In the genomic region with DNA sequence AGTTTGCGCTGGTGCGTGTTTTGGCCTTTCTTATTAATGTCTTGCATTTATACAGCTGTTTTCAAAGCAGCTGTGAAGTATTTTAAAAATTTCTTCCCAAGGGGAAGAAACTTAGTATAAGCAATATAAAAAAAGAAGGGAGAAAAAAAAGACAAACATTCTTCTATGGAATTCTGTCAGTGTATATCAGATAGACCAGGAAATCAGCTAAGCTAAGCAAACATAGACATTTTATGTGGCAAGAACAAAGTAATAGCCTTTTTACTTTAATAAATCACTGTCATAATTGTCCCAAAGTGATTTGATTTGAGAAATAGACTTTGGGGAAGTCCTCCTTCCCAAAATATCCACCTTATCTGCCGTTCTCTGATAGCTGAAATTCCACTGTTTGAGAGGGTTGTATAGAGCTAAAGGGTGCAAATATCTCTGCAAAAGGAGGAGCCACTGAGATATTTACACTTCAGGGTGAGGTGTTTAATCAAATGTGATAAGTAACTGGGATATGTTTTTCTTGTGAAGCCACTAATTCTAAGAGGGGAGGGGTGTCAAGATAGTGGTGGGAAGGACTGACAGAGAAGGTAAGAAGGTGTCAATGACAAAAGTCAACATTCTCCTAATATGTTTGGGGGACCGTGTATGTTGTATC, we compare ENCODE assay signal across 1 cellular context.
TF ChIP-seq lines count a peak whose summit lies in the region.

No MANE protein-coding gene starts in this region.

TF ChIP-seq in SK-N-SH, 30 proteins besides CTCF, POLR2A, EP300 and RAD21 (continued from another document):
- no peak for TF ChIP-seq JUND (IDR thresholded peaks at IDR 0.05)
- no peak for TF ChIP-seq RFX5 (IDR thresholded peaks at IDR 0.05; ENCODE audit: low read length)
- TF ChIP-seq, protein P1, sequence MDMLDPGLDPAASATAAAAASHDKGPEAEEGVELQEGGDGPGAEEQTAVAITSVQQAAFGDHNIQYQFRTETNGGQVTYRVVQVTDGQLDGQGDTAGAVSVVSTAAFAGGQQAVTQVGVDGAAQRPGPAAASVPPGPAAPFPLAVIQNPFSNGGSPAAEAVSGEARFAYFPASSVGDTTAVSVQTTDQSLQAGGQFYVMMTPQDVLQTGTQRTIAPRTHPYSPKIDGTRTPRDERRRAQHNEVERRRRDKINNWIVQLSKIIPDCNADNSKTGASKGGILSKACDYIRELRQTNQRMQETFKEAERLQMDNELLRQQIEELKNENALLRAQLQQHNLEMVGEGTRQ (IDR thresholded peaks at IDR 0.05; ENCODE audit: borderline replicate concordance, low read depth, low read length) = no peak
- TF ChIP-seq NRF1 (IDR thresholded peaks at IDR 0.05; ENCODE audit: low read depth, low read length) = no peak
- TF ChIP-seq, protein P2, sequence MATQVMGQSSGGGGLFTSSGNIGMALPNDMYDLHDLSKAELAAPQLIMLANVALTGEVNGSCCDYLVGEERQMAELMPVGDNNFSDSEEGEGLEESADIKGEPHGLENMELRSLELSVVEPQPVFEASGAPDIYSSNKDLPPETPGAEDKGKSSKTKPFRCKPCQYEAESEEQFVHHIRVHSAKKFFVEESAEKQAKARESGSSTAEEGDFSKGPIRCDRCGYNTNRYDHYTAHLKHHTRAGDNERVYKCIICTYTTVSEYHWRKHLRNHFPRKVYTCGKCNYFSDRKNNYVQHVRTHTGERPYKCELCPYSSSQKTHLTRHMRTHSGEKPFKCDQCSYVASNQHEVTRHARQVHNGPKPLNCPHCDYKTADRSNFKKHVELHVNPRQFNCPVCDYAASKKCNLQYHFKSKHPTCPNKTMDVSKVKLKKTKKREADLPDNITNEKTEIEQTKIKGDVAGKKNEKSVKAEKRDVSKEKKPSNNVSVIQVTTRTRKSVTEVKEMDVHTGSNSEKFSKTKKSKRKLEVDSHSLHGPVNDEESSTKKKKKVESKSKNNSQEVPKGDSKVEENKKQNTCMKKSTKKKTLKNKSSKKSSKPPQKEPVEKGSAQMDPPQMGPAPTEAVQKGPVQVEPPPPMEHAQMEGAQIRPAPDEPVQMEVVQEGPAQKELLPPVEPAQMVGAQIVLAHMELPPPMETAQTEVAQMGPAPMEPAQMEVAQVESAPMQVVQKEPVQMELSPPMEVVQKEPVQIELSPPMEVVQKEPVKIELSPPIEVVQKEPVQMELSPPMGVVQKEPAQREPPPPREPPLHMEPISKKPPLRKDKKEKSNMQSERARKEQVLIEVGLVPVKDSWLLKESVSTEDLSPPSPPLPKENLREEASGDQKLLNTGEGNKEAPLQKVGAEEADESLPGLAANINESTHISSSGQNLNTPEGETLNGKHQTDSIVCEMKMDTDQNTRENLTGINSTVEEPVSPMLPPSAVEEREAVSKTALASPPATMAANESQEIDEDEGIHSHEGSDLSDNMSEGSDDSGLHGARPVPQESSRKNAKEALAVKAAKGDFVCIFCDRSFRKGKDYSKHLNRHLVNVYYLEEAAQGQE (IDR thresholded peaks at IDR 0.05; ENCODE audit: low read depth, low read length) = no peak
- TF ChIP-seq, protein P3, sequence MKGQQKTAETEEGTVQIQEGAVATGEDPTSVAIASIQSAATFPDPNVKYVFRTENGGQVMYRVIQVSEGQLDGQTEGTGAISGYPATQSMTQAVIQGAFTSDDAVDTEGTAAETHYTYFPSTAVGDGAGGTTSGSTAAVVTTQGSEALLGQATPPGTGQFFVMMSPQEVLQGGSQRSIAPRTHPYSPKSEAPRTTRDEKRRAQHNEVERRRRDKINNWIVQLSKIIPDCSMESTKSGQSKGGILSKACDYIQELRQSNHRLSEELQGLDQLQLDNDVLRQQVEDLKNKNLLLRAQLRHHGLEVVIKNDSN (IDR thresholded peaks at IDR 0.05; ENCODE audit: borderline replicate concordance, low read depth) = no peak
- TF ChIP-seq MXI1 (IDR thresholded peaks at IDR 0.05; ENCODE audit: low read depth, low read length) = no peak
- TF ChIP-seq, protein P4, sequence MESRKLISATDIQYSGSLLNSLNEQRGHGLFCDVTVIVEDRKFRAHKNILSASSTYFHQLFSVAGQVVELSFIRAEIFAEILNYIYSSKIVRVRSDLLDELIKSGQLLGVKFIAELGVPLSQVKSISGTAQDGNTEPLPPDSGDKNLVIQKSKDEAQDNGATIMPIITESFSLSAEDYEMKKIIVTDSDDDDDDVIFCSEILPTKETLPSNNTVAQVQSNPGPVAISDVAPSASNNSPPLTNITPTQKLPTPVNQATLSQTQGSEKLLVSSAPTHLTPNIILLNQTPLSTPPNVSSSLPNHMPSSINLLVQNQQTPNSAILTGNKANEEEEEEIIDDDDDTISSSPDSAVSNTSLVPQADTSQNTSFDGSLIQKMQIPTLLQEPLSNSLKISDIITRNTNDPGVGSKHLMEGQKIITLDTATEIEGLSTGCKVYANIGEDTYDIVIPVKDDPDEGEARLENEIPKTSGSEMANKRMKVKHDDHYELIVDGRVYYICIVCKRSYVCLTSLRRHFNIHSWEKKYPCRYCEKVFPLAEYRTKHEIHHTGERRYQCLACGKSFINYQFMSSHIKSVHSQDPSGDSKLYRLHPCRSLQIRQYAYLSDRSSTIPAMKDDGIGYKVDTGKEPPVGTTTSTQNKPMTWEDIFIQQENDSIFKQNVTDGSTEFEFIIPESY (IDR thresholded peaks at IDR 0.05; ENCODE audit: borderline replicate concordance, low read depth) = no peak
- TF ChIP-seq IRF3 (IDR thresholded peaks at IDR 0.05; ENCODE audit: low read depth, low read length) = no peak
- no peak for TF ChIP-seq GATA2 (CRISPR knock-in tag; IDR thresholded peaks at IDR 0.05)
TF ChIP-seq in SK-N-SH: peak in this region for 0.
